In the genomic region with DNA sequence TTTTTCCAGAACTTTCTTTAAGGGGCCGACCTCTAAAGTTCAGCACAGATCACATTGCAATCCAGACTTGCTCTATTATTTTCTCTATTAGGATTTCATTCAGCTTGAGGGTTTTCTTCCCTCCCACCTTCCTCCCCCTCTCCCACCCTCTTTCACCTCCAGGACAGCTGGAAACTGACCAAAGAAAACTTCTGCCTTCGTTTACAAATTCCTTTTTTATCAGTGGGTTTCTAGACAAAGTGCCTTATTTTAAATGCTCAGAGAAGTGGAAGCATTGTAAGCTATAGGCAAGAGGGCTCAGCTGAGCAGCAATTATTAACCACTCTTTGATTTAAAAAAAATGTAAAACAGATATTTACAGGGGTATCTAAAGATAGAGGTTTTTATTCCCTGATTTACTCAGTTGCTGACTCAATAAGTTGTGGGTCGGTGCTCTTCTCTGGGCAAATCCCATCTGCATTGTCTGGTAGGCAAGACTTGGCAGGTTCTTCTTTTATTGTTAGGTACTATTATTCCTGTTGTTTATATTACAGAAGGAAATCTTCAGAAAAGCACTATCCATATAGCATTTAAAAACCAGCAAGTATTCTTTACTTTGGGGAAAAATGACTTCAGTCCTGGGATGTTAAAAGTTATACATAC, we compare ENCODE assay signal across 10 cellular contexts.
DNase-seq lines count a peak whose midpoint lies in the region; ATAC-seq and TF ChIP-seq lines count a peak whose summit lies in the region.
"Had no signal": no experiment of that assay in that cellular context is flagged by ENCODE, and none has a peak within 500 bp of the region (broad histone marks: within the 10 kb centered on the region; RNA-seq: fewer than 3 reads in every experiment).

No MANE protein-coding gene starts in this region.

- H3K27me3 ChIP-seq in dorsolateral prefrontal cortex (no peaks in the 10 kb centered on the region), thoracic aorta (replicated peaks; ENCODE audit: insufficient read depth) (no peaks in the 10 kb centered on the region)

- peak; percentile 68 for DNase-seq in M059J (ENCODE audit: low read depth)
- no peak for DNase-seq in dorsolateral prefrontal cortex
- no peak for DNase-seq in thoracic aorta (ENCODE audit: low spot score)
- no peak for DNase-seq in Ammon's horn (ENCODE audit: low spot score)
- DNase-seq in NOMO-1 (lab: John Stamatoyannopoulos, UW; ENCODE audit: unreplicated experiment in 2 of 2) = no peak
- no peak for DNase-seq in SW480 (ENCODE audit: low spot score)
- DNase-seq: activated CD8-positive, alpha-beta memory T cell treated with anti-CD3 and anti-CD28 coated beads, Interleukin-2, amount 10 ng/mL, durations not matched to agents 7 days and 5 days; NCI-H1417 treated with DMSO at 0.1 percent for 48 hours had no signal

- no CpG with 5 or more reads among the region's 3 CpGs for WGBS in mesodermal cell (ENCODE audit: insufficient coverage in 2 of 2), 2 experiments

- H3K4me1 ChIP-seq in mesodermal cell (ENCODE audit: control insufficient read depth, insufficient read depth, low read length, poor library complexity, severe bottlenecking) (peaks cover 40% of the 10 kb centered on the region), thoracic aorta (ENCODE audit: control insufficient read depth in 1 of 2, low read depth in 2 of 2) (peaks cover 7 to 27% of the 10 kb centered on the region in 2 donors)

- no peak for ATAC-seq in thoracic aorta (ENCODE audit: insufficient number of reproducible peaks, low FRiP score, low read depth)
- ATAC-seq in GM18517 (IDR thresholded peaks at IDR 0.05; ENCODE audit: unreplicated experiment) = no peak
- ATAC-seq: activated CD8-positive, alpha-beta memory T cell treated with anti-CD3 and anti-CD28 coated beads, Interleukin-2, amount 10 ng/mL, durations not matched to agents 7 days and 5 days had no signal

- H3K9me3 ChIP-seq in mesodermal cell (ENCODE audit: control insufficient read depth, low read length) (no peaks in the 10 kb centered on the region), thoracic aorta (no peaks in the 10 kb centered on the region)

- intact Hi-C loops in dorsolateral prefrontal cortex (cut with DNase I) = no loop called here

- TF ChIP-seq CTCF in dorsolateral prefrontal cortex (IDR thresholded peaks at IDR 0.05 in 54 of 56, conservative IDR thresholded peaks at IDR 0.05 in 2 of 56; ENCODE audit: low read depth in 1 of 56, partially characterized antibody in 56 of 56) (no peak), thoracic aorta (IDR thresholded peaks at IDR 0.05) (no peak)

- peak overlapping the region in 21 of 59 donors; percentile 1 to 44 (median 29) for H3K4me3 ChIP-seq in dorsolateral prefrontal cortex
- H3K4me3 ChIP-seq in mesodermal cell (ENCODE audit: extremely low read depth, insufficient read depth, low read length, poor library complexity, severe bottlenecking) = peak overlapping the region; percentile 12
- peak overlapping the region; percentile 84 for H3K4me3 ChIP-seq in thoracic aorta

- H3K36me3 ChIP-seq in mesodermal cell (ENCODE audit: control insufficient read depth, insufficient read depth, low read length) (no peaks in the 10 kb centered on the region), thoracic aorta (no peaks in the 10 kb centered on the region)

- H3K27ac ChIP-seq in dorsolateral prefrontal cortex (peak overlapping the region in 36 of 59 donors; percentile 3 to 71 (median 46)), mesodermal cell (ENCODE audit: low read depth, low read length, severe bottlenecking) (peak overlapping the region; percentile 85), thoracic aorta (peak overlapping the region; percentile 89 to 93)
